In the genomic region with DNA sequence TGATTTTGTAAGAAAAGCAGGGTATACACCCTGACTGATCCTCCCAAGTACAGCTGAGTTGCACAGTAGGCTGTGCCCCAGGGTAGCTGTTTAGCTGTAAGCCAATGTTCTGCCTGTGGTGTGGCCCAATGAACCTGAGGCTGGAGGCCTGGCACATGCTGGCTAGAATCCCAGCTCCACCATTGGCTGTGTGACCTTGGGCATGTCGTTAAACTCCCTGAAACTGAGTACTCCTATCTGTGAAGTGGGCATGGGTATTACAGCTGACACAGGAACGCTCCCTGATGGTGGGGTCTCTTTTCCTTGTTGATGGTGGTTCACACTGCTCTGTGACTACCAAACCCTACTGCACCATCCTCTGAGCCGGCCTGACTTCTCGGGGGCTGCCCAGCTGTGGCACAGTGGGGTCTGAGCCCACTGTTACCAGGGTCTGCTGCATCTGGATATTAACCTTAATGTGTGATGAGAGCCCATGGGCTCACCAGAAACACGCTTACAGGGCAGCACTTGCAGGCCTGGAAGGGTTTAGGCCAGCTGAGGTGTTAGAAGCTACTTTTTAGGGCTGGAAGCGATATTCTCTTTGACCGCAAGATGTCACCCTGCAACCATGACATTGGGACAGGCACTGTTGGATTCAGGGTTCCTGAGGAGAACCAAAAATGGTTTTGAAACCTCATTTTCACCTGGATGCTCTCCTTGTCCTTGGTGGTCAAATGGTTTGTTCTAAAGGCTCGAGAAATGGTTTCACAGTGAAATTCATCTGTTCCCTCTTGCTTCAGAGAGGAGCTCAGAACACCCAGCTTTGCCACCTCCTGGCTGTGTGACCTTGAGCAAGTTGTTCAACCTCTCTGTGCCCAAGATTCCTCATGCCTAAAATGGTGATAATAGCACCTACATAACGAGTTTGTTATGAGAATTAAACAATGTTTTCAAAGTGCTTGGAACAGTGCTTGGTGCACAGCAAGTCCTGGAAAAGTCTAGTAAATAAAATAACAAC, we compare ENCODE assay signal across 8 cellular contexts. TPM values are rescaled to one million over a fixed set of nuclear protein-coding genes. Genes with fewer than 3 reads are reported as not detected.
DNase-seq lines count a peak whose midpoint lies in the region; ATAC-seq lines count a peak whose summit lies in the region.

No MANE protein-coding gene starts in this region.

- no peak overlapping the region for H3K27ac ChIP-seq in effector memory CD4-positive, alpha-beta T cell (ENCODE audit: insufficient read depth, low read length, poor library complexity, severe bottlenecking)

- peaks cover 3% of the 10 kb centered on the region for H3K4me1 ChIP-seq in effector memory CD4-positive, alpha-beta T cell (ENCODE audit: control insufficient read depth, insufficient read depth, low read length, poor library complexity, severe bottlenecking)

- no peaks in the 10 kb centered on the region for H3K9me3 Mint-ChIP-seq in activated CD4-positive, alpha-beta T cell treated with anti-CD3 and anti-CD28 coated beads, Interleukin-2, amount 10 ng/mL, durations not matched to agents 7 days and 5 days

- no peak overlapping the region for H3K4me3 Mint-ChIP-seq in activated CD4-positive, alpha-beta T cell treated with anti-CD3 and anti-CD28 coated beads, Interleukin-2, amount 10 ng/mL, durations not matched to agents 7 days and 5 days

- no peaks in the 10 kb centered on the region for H3K9me3 ChIP-seq in effector memory CD4-positive, alpha-beta T cell (ENCODE audit: control insufficient read depth, low read length)

- no peaks in the 10 kb centered on the region for H3K27me3 ChIP-seq in effector memory CD4-positive, alpha-beta T cell (replicated peaks; ENCODE audit: control insufficient read depth, insufficient read depth, low read length, poor library complexity, severe bottlenecking)

- no peak for ATAC-seq in GM18858 (IDR thresholded peaks at IDR 0.05; ENCODE audit: unreplicated experiment)

- no peak overlapping the region for H3K27ac Mint-ChIP-seq in activated CD4-positive, alpha-beta T cell treated with anti-CD3 and anti-CD28 coated beads, Interleukin-2, amount 10 ng/mL, durations not matched to agents 7 days and 5 days

- DNase-seq in SIG-M5 treated with dmso at 0.1 percent for 504 hours (lab: John Stamatoyannopoulos, UW; ENCODE audit: unreplicated experiment) (peak; percentile 57), SIG-M5 (lab: John Stamatoyannopoulos, UW) (no peak), NCI-H128 (lab: John Stamatoyannopoulos, UW; ENCODE audit: unreplicated experiment) (peak; percentile 52), medulla oblongata (ENCODE audit: extremely low spot score) (peak; percentile 88), stromal cell of bone marrow (ENCODE audit: low read depth) (peak; percentile 32)
- peak; percentile 68 for DNase-seq in activated CD4-positive, alpha-beta T cell treated with anti-CD3 and anti-CD28 coated beads, Interleukin-2, amount 10 ng/mL, durations not matched to agents 7 days and 5 days
- peak; percentile 13 to 41 (median 15) for DNase-seq in effector memory CD4-positive, alpha-beta T cell

- H3K27me3 Mint-ChIP-seq in activated CD4-positive, alpha-beta T cell treated with anti-CD3 and anti-CD28 coated beads, Interleukin-2, amount 10 ng/mL, durations not matched to agents 7 days and 5 days = peaks cover 31% of the 10 kb centered on the region

- POLR2A ChIA-PET in activated CD4-positive, alpha-beta T cell treated with anti-CD3 and anti-CD28 coated beads, Interleukin-2, amount 10 ng/mL, durations not matched to agents 7 days and 5 days (lab: Charles Lee) = interaction anchor here (0.6 kb wide), 1 partner anchor 20 kb away, joined by 3 read pairs; no protein-coding TSS in a partner anchor

- H3K36me3 Mint-ChIP-seq in activated CD4-positive, alpha-beta T cell treated with anti-CD3 and anti-CD28 coated beads, Interleukin-2, amount 10 ng/mL, durations not matched to agents 7 days and 5 days (ENCODE audit: low read depth) = no peaks in the 10 kb centered on the region

- peaks cover 3% of the 10 kb centered on the region for H3K4me1 Mint-ChIP-seq in activated CD4-positive, alpha-beta T cell treated with anti-CD3 and anti-CD28 coated beads, Interleukin-2, amount 10 ng/mL, durations not matched to agents 7 days and 5 days

- CTCF ChIA-PET in activated CD4-positive, alpha-beta T cell treated with anti-CD3 and anti-CD28 coated beads, Interleukin-2, amount 10 ng/mL, durations not matched to agents 7 days and 5 days (lab: Charles Lee) = interaction anchor here (0.6 to 1.7 kb wide), 28 partner anchors 12 to 1158 kb away, joined by 3 to 10 read pairs (median 3); no protein-coding TSS in a partner anchor

- no peak overlapping the region for H3K4me3 ChIP-seq in effector memory CD4-positive, alpha-beta T cell (ENCODE audit: insufficient read depth, low read depth, low read length, poor library complexity, severe bottlenecking)

- H3K36me3 ChIP-seq in effector memory CD4-positive, alpha-beta T cell (ENCODE audit: control insufficient read depth, insufficient read depth, low read length) = no peaks in the 10 kb centered on the region

RNA-seq across cellular contexts. Expression of a gene that starts 6.8 kb away (rescaled TPM):
- 1 to 10 TPM; 5.2 to 6.2 TPM for total RNA-seq in activated CD4-positive, alpha-beta T cell treated with anti-CD3 and anti-CD28 coated beads, Interleukin-2, amount 10 ng/mL, durations not matched to agents 7 days and 5 days
